ENCODE assay signal across 8 cellular contexts in the genomic region with DNA sequence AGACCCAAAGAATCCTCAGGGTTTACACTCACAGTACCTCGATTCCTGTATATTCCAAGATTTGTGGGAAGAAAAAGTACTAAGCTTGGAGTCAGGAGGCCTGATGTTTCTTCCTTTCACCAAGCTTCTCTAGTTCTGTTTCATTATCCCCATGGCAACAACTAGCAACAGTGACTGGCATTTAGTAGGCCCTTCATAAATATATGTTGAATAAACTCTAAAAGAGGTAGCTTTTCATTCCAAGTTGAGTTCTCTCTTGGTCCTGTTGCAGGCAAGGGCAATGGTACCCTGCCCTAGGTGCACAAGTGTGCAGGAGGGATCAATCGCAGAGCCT. TPM values are rescaled to one million over a fixed set of nuclear protein-coding genes. Genes with fewer than 3 reads are reported as not detected.
A peak's percentile ranks its signal among the peaks of the same experiment; 100 is the strongest.
DNase-seq lines count a peak whose midpoint lies in the region; ATAC-seq and TF ChIP-seq lines count a peak whose summit lies in the region.

No MANE protein-coding gene starts in this region.

- H3K27ac ChIP-seq in heart right ventricle (peak overlapping the region; percentile 82 to 97 (median 93)), gastrocnemius medialis (peak overlapping the region; percentile 78 to 86 (median 84))

- no peaks in the 10 kb centered on the region for H3K9me3 ChIP-seq in heart right ventricle
- no peaks in the 10 kb centered on the region for H3K9me3 ChIP-seq in gastrocnemius medialis

- 45% methylated on average over 2 of the region's 2 CpGs for WGBS in heart right ventricle, 2 donors

- TF ChIP-seq CTCF in activated B cell treated with CpG ODN at 0.5 μM for 24 hours (IDR thresholded peaks at IDR 0.05) (no peak), heart right ventricle (IDR thresholded peaks at IDR 0.05) (no peak), gastrocnemius medialis (IDR thresholded peaks at IDR 0.05 in 4 of 5, conservative IDR thresholded peaks at IDR 0.05 in 1 of 5) (no peak), omental fat pad (IDR thresholded peaks at IDR 0.05) (no peak)

- H3K4me1 Mint-ChIP-seq in activated B cell treated with CpG ODN at 0.5 μM for 24 hours, result peaks cover 45% of the 10 kb centered on the region

- H3K4me3 Mint-ChIP-seq in activated B cell treated with CpG ODN at 0.5 μM for 24 hours, result peak overlapping the region; percentile 96

- H3K4me1 ChIP-seq in heart right ventricle (peaks cover 0 to 42% (median 33%) of the 10 kb centered on the region in 9 donors), gastrocnemius medialis (peaks cover 19 to 22% of the 10 kb centered on the region in 2 donors)

- in situ Hi-C loops in gastrocnemius medialis (cut with MboI; ENCODE audit: low sequenced_read_pairs in 4 of 4), result no loop called here

- H3K36me3 ChIP-seq in heart right ventricle, result peaks cover 0 to 24% (median 0%) of the 10 kb centered on the region in 9 donors
- peaks cover 0 to 8% of the 10 kb centered on the region in 2 donors for H3K36me3 ChIP-seq in gastrocnemius medialis

- intact Hi-C loops in activated B cell treated with CpG ODN at 0.5 μM for 24 hours (cut with micrococcal nuclease), result loop anchor here (1.0 to 5.0 kb wide), 5 partner anchors 9 to 1490 kb away; a partner anchor contains a TSS
- intact Hi-C loops in heart right ventricle (cut with DNase I), result loop anchor here in 6 of 10 donors (1.0 to 5.0 kb wide), 4 partner anchors 14 to 37 kb away; a partner anchor contains a TSS
- intact Hi-C loops in gastrocnemius medialis (cut with DNase I; ENCODE audit: low total_unique reads), result loop anchor here (1.0 kb wide), 2 partner anchors 15 to 37 kb away; a partner anchor contains a TSS

- peak; percentile 7 for ATAC-seq in HG02938 (IDR thresholded peaks at IDR 0.05; ENCODE audit: unreplicated experiment)
- ATAC-seq in activated B cell treated with CpG ODN at 0.5 μM for 24 hours (ENCODE audit: low read depth), result no peak
- ATAC-seq in heart right ventricle, result peak in 1 of 8 donors; percentile 2
- peak in 1 of 2 donors; percentile 16 for ATAC-seq in gastrocnemius medialis
- ATAC-seq in GM21423 (IDR thresholded peaks at IDR 0.05; ENCODE audit: unreplicated experiment), result no peak
- no peak for ATAC-seq in omental fat pad (ENCODE audit: low FRiP score)

- H3K36me3 Mint-ChIP-seq in activated B cell treated with CpG ODN at 0.5 μM for 24 hours (ENCODE audit: low read depth), result peaks cover 40% of the 10 kb centered on the region

- no peaks in the 10 kb centered on the region for H3K9me3 Mint-ChIP-seq in activated B cell treated with CpG ODN at 0.5 μM for 24 hours

- TF ChIP-seq POLR2A in gastrocnemius medialis (IDR thresholded peaks at IDR 0.05), result no peak

- CTCF ChIA-PET in activated B cell treated with CpG ODN at 0.5 μM for 24 hours (lab: Charles Lee), result interaction anchor here (0.7 to 2.7 kb wide), 4 partner anchors 14 to 29 kb away, joined by 3 to 8 read pairs (median 5); a partner anchor contains a TSS

- H3K27ac Mint-ChIP-seq in activated B cell treated with CpG ODN at 0.5 μM for 24 hours, result peak overlapping the region; percentile 99

- DNase-seq in CD1c-positive myeloid dendritic cell (ENCODE audit: extremely low spot score) (peak; percentile 62), activated B cell treated with CpG ODN at 0.5 μM for 24 hours (no peak), heart right ventricle (no peak), gastrocnemius medialis (no peak), NCI-H2107 treated with DMSO at 0.1 percent for 48 hours (lab: John Stamatoyannopoulos, UW; ENCODE audit: unreplicated experiment) (no peak), omental fat pad (ENCODE audit: low spot score) (no peak)

- no peaks in the 10 kb centered on the region for H3K27me3 Mint-ChIP-seq in activated B cell treated with CpG ODN at 0.5 μM for 24 hours

- H3K4me3 ChIP-seq in heart right ventricle, result peak overlapping the region; percentile 59 to 99 (median 83)
- H3K4me3 ChIP-seq in gastrocnemius medialis, result peak overlapping the region; percentile 68 to 82 (median 70)

- POLR2A ChIA-PET in activated B cell treated with CpG ODN at 0.5 μM for 24 hours (lab: Charles Lee), result interaction anchor here (0.5 to 3.4 kb wide), 10 partner anchors 8 to 1855 kb away, joined by 3 to 103 read pairs (median 6); a partner anchor contains a TSS

- no peaks in the 10 kb centered on the region for H3K27me3 ChIP-seq in heart right ventricle
- H3K27me3 ChIP-seq in gastrocnemius medialis, result no peaks in the 10 kb centered on the region

RNA-seq across cellular contexts. Expression of a gene that starts 0.5 kb away (rescaled TPM):
- 121 and 154 TPM in 2 replicates for total RNA-seq in activated B cell treated with CpG ODN at 0.5 μM for 24 hours
- 10 to 100 TPM; 31.4 to 47.5 (median 38.8) TPM for total RNA-seq in heart right ventricle
- 10 to 100 TPM; 15.5 to 36.2 TPM for polyA plus RNA-seq in heart right ventricle
- total RNA-seq in gastrocnemius medialis, result 10 to 100 TPM; 32.7 to 41.1 (median 35.4) TPM
- total RNA-seq in omental fat pad, result 10 to 100 TPM; 54.0 to 63.2 (median 56.5) TPM

RNA-seq across cellular contexts. Expression of a gene that starts 15.1 kb away (rescaled TPM):
- total RNA-seq in activated B cell treated with CpG ODN at 0.5 μM for 24 hours (130 and 136 TPM in 2 replicates), heart right ventricle (100 to 1,000 TPM; 299 to 556 (median 416) TPM), gastrocnemius medialis (100 to 1,000 TPM; 229 to 482 (median 368) TPM), omental fat pad (100 to 1,000 TPM in 1 of 4 donors, 10 to 100 TPM in 3; 47.9 to 106 (median 83.0) TPM)
- polyA plus RNA-seq in heart right ventricle, result 100 to 1,000 TPM; 775 to 951 TPM

RNA-seq across cellular contexts. Expression of a gene that starts 37.0 kb away (rescaled TPM):
- total RNA-seq in activated B cell treated with CpG ODN at 0.5 μM for 24 hours (129 and 130 TPM in 2 replicates), heart right ventricle (100 to 1,000 TPM in 6 of 10 donors, 10 to 100 TPM in 4; 90.0 to 111 (median 104) TPM), gastrocnemius medialis (100 to 1,000 TPM in 1 of 4 donors, 10 to 100 TPM in 3; 64.9 to 123 (median 76.8) TPM), omental fat pad (10 to 100 TPM; 64.0 to 91.9 (median 76.8) TPM)
- 100 to 1,000 TPM; 176 to 196 TPM for polyA plus RNA-seq in heart right ventricle
